Comparison of ENCODE assay signal across 8 cellular contexts in genomic region chr16:83113317-83113716, GRCh38.
DNase-seq lines count a peak whose midpoint lies in the region; ATAC-seq and TF ChIP-seq lines count a peak whose summit lies in the region.

No MANE protein-coding gene starts in this region.

- H3K27ac Mint-ChIP-seq in CD8-positive, alpha-beta memory T cell = no peak overlapping the region

- 26 to 34% (median 28%) methylated on average over 7 of the region's 7 CpGs for WGBS in adrenal gland, 4 donors

- peak; percentile 25 to 47 (median 42) for TF ChIP-seq CTCF in adrenal gland (IDR thresholded peaks at IDR 0.05)

- no peaks in the 10 kb centered on the region for H3K36me3 Mint-ChIP-seq in CD8-positive, alpha-beta memory T cell

- no peak overlapping the region for H3K4me3 Mint-ChIP-seq in CD8-positive, alpha-beta memory T cell

- peak; percentile 55 for DNase-seq in ACHN
- DNase-seq in H7 = peak; percentile 71
- peak in 4 of 7 donors; percentile 28 to 53 (median 35) for DNase-seq in adrenal gland
- DNase-seq in OCI-M2 (lab: John Stamatoyannopoulos, UW; ENCODE audit: unreplicated experiment) = no peak
- no peak for DNase-seq in NCI-H128 (lab: John Stamatoyannopoulos, UW; ENCODE audit: unreplicated experiment)
- DNase-seq in CD8-positive, alpha-beta memory T cell = no peak

- H3K4me3 ChIP-seq in H7 (ENCODE audit: insufficient read depth, low read depth, low read length) (no peak overlapping the region), adrenal gland (no peak overlapping the region), iPS-20b (ENCODE audit: low read length) (peak overlapping the region; percentile 25; the same call in 1 of the 2 replicates)
- no peak overlapping the region for H3K4me3 ChIP-seq in CD8-positive, alpha-beta memory T cell (ENCODE audit: low read length)

- H3K27me3 ChIP-seq in H7 (ENCODE audit: control insufficient read depth, insufficient read depth, low read length) (no peaks in the 10 kb centered on the region), adrenal gland (peaks cover 4% of the 10 kb centered on the region), iPS-20b (ENCODE audit: insufficient read depth, low read length) (no peaks in the 10 kb centered on the region)
- H3K27me3 ChIP-seq in CD8-positive, alpha-beta memory T cell (ENCODE audit: insufficient read depth, low read length, poor library complexity, severe bottlenecking) = no peaks in the 10 kb centered on the region

- peaks cover 0 to 11% of the 10 kb centered on the region in 2 donors for H3K27me3 Mint-ChIP-seq in CD8-positive, alpha-beta memory T cell

- peaks cover 0 to 5% (median 0%) of the 10 kb centered on the region in 5 donors for H3K9me3 Mint-ChIP-seq in CD8-positive, alpha-beta memory T cell

- CTCF ChIA-PET in CD8-positive, alpha-beta memory T cell (lab: Charles Lee) = no interaction called here

- in situ Hi-C loops in ACHN (cut with HindIII; ENCODE audit: low pct_ligation_motif_present, low pct_unique_long_range_greater_than_20kb, low sequenced_read_pairs) = no loop called here

- no peaks in the 10 kb centered on the region for H3K4me1 ChIP-seq in adrenal gland (replicated peaks in 1 of 2)
- peaks cover 13% of the 10 kb centered on the region; the same call in 1 of the 2 replicates for H3K4me1 ChIP-seq in iPS-20b (ENCODE audit: insufficient read depth, low read length)
- no peaks in the 10 kb centered on the region for H3K4me1 ChIP-seq in CD8-positive, alpha-beta memory T cell (ENCODE audit: insufficient read depth, low read length)

- intact Hi-C loops in adrenal gland (cut with DNase I) = loop anchor here in 1 of 2 donors (10.0 kb wide), 1 partner anchor 241 kb away; no protein-coding TSS in a partner anchor

- H3K9ac ChIP-seq in iPS-20b (ENCODE audit: low read depth, low read length) = no peak overlapping the region

- H3K9me3 ChIP-seq in adrenal gland (replicated peaks in 1 of 3) = no peaks in the 10 kb centered on the region
- H3K9me3 ChIP-seq in iPS-20b (ENCODE audit: insufficient read depth, low read depth, low read length) = no peaks in the 10 kb centered on the region
- H3K9me3 ChIP-seq in CD8-positive, alpha-beta memory T cell (ENCODE audit: low read length) = no peaks in the 10 kb centered on the region

- no peak for ATAC-seq in HG02970 (IDR thresholded peaks at IDR 0.05; ENCODE audit: low FRiP score, unreplicated experiment)

- no peak for TF ChIP-seq POLR2A in adrenal gland (IDR thresholded peaks at IDR 0.05)

- no peaks in the 10 kb centered on the region for H3K4me1 Mint-ChIP-seq in CD8-positive, alpha-beta memory T cell

- POLR2A ChIA-PET in CD8-positive, alpha-beta memory T cell (lab: Charles Lee) = no interaction called here

- no peaks in the 10 kb centered on the region for H3K36me3 ChIP-seq in H7 (replicated peaks; ENCODE audit: control insufficient read depth, insufficient read depth, low read length)
- no peaks in the 10 kb centered on the region for H3K36me3 ChIP-seq in adrenal gland (replicated peaks in 1 of 2)
- no peaks in the 10 kb centered on the region for H3K36me3 ChIP-seq in iPS-20b (ENCODE audit: insufficient read depth, low read depth, low read length)
- H3K36me3 ChIP-seq in CD8-positive, alpha-beta memory T cell (ENCODE audit: insufficient read depth, low read length) = no peaks in the 10 kb centered on the region

- H3K27ac ChIP-seq in adrenal gland (no peak overlapping the region), iPS-20b (ENCODE audit: low read length) (no peak overlapping the region)
- H3K27ac ChIP-seq in CD8-positive, alpha-beta memory T cell (ENCODE audit: low read depth, low read length) = no peak overlapping the region

Comparison
In these comparisons a context has a peak if more than half of its experiments do, and no peak if none do; other contexts are left out.
1. DNase-seq: peak in ACHN (single experiment), H7 (single experiment) and adrenal gland (4 of 7); none in OCI-M2 (single experiment), NCI-H128 (single experiment) and CD8-positive, alpha-beta memory T cell (0 of 5).